In genomic region chr12:111405856-111406473, GRCh38 we compare ENCODE assay signal across 8 cellular contexts. TPM values are rescaled to one million over a fixed set of nuclear protein-coding genes. Genes with fewer than 3 reads are reported as not detected.
DNase-seq lines count a peak whose midpoint lies in the region; ATAC-seq and TF ChIP-seq lines count a peak whose summit lies in the region.

Gene SH2B3, plus strand, starts transcription at chr12:111405923. Its CDS starts 12,223 bp downstream, at chr12:111418146.

- H3K27ac ChIP-seq in VCaP (peak within 1 kb of the TSS; percentile 71; the same call in 1 of the 2 replicates), dorsolateral prefrontal cortex (peak within 1 kb of the TSS in 58 of 59 donors; percentile 40 to 94 (median 83)), thymus (ENCODE audit: low read depth) (peak within 1 kb of the TSS; percentile 91)

- intact Hi-C loops in dorsolateral prefrontal cortex (cut with DNase I), result loop anchor here (2.0 to 10.0 kb wide), 3 partner anchors 41 to 189 kb away; partner anchors contain the start of gene ATXN2 (in 1 of the 2)
- intact Hi-C loops in mucosa of descending colon (cut with DNase I, micrococcal nuclease), result no loop called here

- peak; percentile 48 for DNase-seq in NCI-H526 treated with DMSO at 0.1 percent for 48 hours (lab: John Stamatoyannopoulos, UW)
- no peak for DNase-seq in NCI-H526 (lab: John Stamatoyannopoulos, UW)
- peak in 1 of 10 donors; percentile 47 for DNase-seq in dorsolateral prefrontal cortex
- DNase-seq in mucosa of descending colon, result no peak
- no peak for DNase-seq in GF-D8 (lab: John Stamatoyannopoulos, UW)

- ATAC-seq in HG03175 (IDR thresholded peaks at IDR 0.05; ENCODE audit: unreplicated experiment), result peak; percentile 13
- ATAC-seq in mucosa of descending colon, result peak; percentile 14

- no peaks in the 10 kb centered on the region for H3K9me3 ChIP-seq in mucosa of descending colon
- H3K9me3 ChIP-seq in thymus (ENCODE audit: control insufficient read depth), result no peaks in the 10 kb centered on the region

- no peaks in the 10 kb centered on the region for H3K36me3 ChIP-seq in mucosa of descending colon (ENCODE audit: low read depth)
- peaks cover 3% of the 10 kb centered on the region for H3K36me3 ChIP-seq in thymus (ENCODE audit: control insufficient read depth, insufficient read depth)

- under 1% methylated on average over 80 of the region's 80 CpGs for WGBS in thymus

- H3K4me1 ChIP-seq in mucosa of descending colon (ENCODE audit: low read depth) (peaks cover 36% of the 10 kb centered on the region), thymus (ENCODE audit: control insufficient read depth, insufficient read depth, low read length) (peaks cover 37% of the 10 kb centered on the region)

- H3K27me3 ChIP-seq in dorsolateral prefrontal cortex (no peaks in the 10 kb centered on the region), thymus (ENCODE audit: control insufficient read depth, insufficient read depth) (peaks cover 3% of the 10 kb centered on the region)

- H3K4me3 ChIP-seq in dorsolateral prefrontal cortex, result peak within 1 kb of the TSS; percentile 66 to 97 (median 87)
- H3K4me3 ChIP-seq in mucosa of descending colon, result peak within 1 kb of the TSS; percentile 80
- H3K4me3 ChIP-seq in thymus (ENCODE audit: low read length), result peak within 1 kb of the TSS; percentile 88

- TF ChIP-seq CTCF in VCaP (conservative IDR thresholded peaks at IDR 0.05) (no peak), dorsolateral prefrontal cortex (IDR thresholded peaks at IDR 0.05 in 54 of 56, conservative IDR thresholded peaks at IDR 0.05 in 2 of 56; ENCODE audit: low read depth in 1 of 56, partially characterized antibody in 56 of 56) (no peak), mucosa of descending colon (IDR thresholded peaks at IDR 0.05) (no peak)

RNA-seq across cellular contexts. Expression of gene SH2B3, which starts in this region (rescaled TPM):
- total RNA-seq in dorsolateral prefrontal cortex (10 to 100 TPM in 116 of 120 experiments, 1 to 10 TPM in 4; 8.5 to 28.7 (median 14.8) TPM), mucosa of descending colon (10 to 100 TPM; 16.5 to 22.4 (median 20.5) TPM)
- 9.1 TPM for polyA plus RNA-seq in thymus

Comparison
In these comparisons a context has a peak if more than half of its experiments do, and no peak if none do; other contexts are left out.
1. intact Hi-C loops: an anchor here in dorsolateral prefrontal cortex (2.0 to 10.0 kb wide); none called in mucosa of descending colon.